Comparison of ENCODE assay signal across 8 cellular contexts in the genomic region with DNA sequence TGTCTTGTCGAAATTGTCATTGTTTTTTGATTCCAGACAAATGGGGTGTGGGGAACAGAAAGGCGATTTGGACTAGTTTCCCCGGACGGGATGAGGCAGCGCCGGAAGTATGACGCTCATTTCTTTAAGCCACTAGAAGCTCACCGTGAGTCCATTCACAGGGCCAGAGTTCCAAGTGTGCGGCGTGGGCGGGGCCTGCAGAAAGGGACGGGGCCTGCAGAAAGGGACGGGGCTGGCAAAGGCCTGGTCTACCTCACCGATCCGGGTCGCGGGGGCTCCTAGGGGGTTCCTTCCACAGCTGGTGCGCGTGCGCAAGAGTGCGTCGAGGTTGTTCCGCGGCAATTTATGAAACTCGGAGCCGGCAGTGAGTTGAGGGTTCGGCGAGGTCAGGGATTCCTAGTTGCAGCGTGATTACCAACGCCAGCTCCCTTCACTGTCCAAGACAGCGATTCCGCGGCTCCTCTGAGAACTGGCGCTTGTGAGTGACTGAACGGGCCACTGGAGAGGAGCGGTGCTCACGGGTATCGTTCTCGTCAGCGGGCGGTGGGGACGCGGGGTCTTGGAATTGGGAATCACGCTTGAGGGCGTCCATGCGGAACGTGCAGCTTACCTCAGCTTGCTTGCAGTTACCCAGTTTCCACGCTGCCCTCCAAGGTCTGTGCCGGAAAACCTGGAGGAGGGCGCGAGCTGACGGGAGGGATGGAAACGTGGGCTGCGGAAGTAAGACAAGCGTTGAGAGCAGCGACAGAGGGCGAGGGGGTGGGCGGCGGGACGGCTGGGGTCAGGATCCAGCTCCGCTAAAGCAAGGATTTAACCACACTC. TPM values are rescaled to one million over a fixed set of nuclear protein-coding genes. Genes with fewer than 3 reads are reported as not detected.
A peak's percentile ranks its signal among the peaks of the same experiment; 100 is the strongest.
DNase-seq lines count a peak whose midpoint lies in the region; ATAC-seq, FAIRE-seq and TF ChIP-seq lines count a peak whose summit lies in the region.

A gene (plus strand): TSS at position 219 of the 822 bp plus-strand sequence. CDS start 5,847 bp downstream, outside the sequence.

- H3K27me3 Mint-ChIP-seq in Caco-2 (ENCODE audit: insufficient read depth, unreplicated experiment) = peaks cover 4% of the 10 kb centered on the region

- no peak within 1 kb of the TSS for H3K4me3 Mint-ChIP-seq in Caco-2 (ENCODE audit: unreplicated experiment)

- ATAC-seq in GM21528 (IDR thresholded peaks at IDR 0.05; ENCODE audit: low FRiP score, unreplicated experiment) (peak; percentile 60), SK-N-SH treated with all-trans-retinoic acid at 6 μM for 48 hours (peak; percentile 77)

- no peaks in the 10 kb centered on the region for H3K9me3 ChIP-seq in kidney (ENCODE audit: control insufficient read depth in 1 of 2, low read length in 2 of 2)
- H3K9me3 ChIP-seq in spleen = no peaks in the 10 kb centered on the region
- H3K9me3 ChIP-seq in Caco-2 = no peaks in the 10 kb centered on the region

- intact Hi-C loops in kidney (cut with DNase I) (no loop called here), spleen (cut with DNase I; ENCODE audit: low total_unique reads) (no loop called here), Caco-2 (cut with micrococcal nuclease; ENCODE audit: unreplicated experiment) (no loop called here)

- 0 to 2% (median 2%) methylated on average over 58 to 61 of the region's 61 CpGs for WGBS in spleen, 5 donors

- H3K4me3 ChIP-seq in kidney (ENCODE audit: low read length in 2 of 2) (peak within 1 kb of the TSS; percentile 89), spleen (peak within 1 kb of the TSS; percentile 44 to 82 (median 56)), Caco-2 (ENCODE audit: low read depth, low read length) (no peak within 1 kb of the TSS)

- CTCF ChIA-PET in Caco-2 (lab: Charles Lee) = no interaction called here

- H3K4me1 ChIP-seq in kidney (ENCODE audit: control insufficient read depth in 1 of 2, insufficient read depth in 1 of 2, low read depth in 1 of 2, low read length in 2 of 2) = peaks cover 0 to 7% of the 10 kb centered on the region in 2 donors
- peaks cover 4 to 23% (median 17%) of the 10 kb centered on the region in 6 donors for H3K4me1 ChIP-seq in spleen
- H3K4me1 ChIP-seq in Caco-2 = no peaks in the 10 kb centered on the region

- BruUV-seq in Caco-2 (replicated peaks; lab: Mats Ljungman, UMichigan) = no TSS peak

- H3K4me1 Mint-ChIP-seq in Caco-2 (ENCODE audit: low read depth, unreplicated experiment) = no peaks in the 10 kb centered on the region

- H3K27ac ChIP-seq in kidney (ENCODE audit: low read depth in 2 of 2, low read length in 2 of 2) = peak within 1 kb of the TSS; percentile 10 to 23
- peak within 1 kb of the TSS in 6 of 8 donors; percentile 26 to 80 (median 59) for H3K27ac ChIP-seq in spleen

- no peak for FAIRE-seq in kidney (lab: Jason Lieb, UNC)

- H3K27me3 ChIP-seq in spleen (replicated peaks in 1 of 7) (peaks cover 0 to 45% (median 0%) of the 10 kb centered on the region in 7 donors), Caco-2 (replicated peaks; ENCODE audit: control insufficient read depth, insufficient read depth, low read length) (no peaks in the 10 kb centered on the region)

- TF ChIP-seq CTCF in kidney (IDR thresholded peaks at IDR 0.05; ENCODE audit: borderline replicate concordance, extremely low read depth, insufficient read depth) = no peak
- no peak for TF ChIP-seq CTCF in spleen (IDR thresholded peaks at IDR 0.05 in 8 of 11, conservative IDR thresholded peaks at IDR 0.05 in 3 of 11)
- no peak for TF ChIP-seq CTCF in Caco-2 (IDR thresholded peaks at IDR 0.05; ENCODE audit: insufficient read depth in 1 of 2, low read depth in 1 of 2, low read length in 1 of 2, severe bottlenecking in 1 of 2, unreplicated experiment in 1 of 2)

- no peak within 1 kb of the TSS for H3K27ac Mint-ChIP-seq in Caco-2 (ENCODE audit: unreplicated experiment)

- POLR2A ChIA-PET in Caco-2 (lab: Charles Lee) = no interaction called here

- no peak for TF ChIP-seq POLR2A in spleen (IDR thresholded peaks at IDR 0.05)

- H3K9me3 Mint-ChIP-seq in Caco-2 (ENCODE audit: unreplicated experiment) = no peaks in the 10 kb centered on the region

- H3K36me3 Mint-ChIP-seq in Caco-2 (ENCODE audit: insufficient read depth, unreplicated experiment) = no peaks in the 10 kb centered on the region

- H3K36me3 ChIP-seq in kidney (ENCODE audit: control insufficient read depth in 1 of 2, insufficient read depth in 2 of 2, low read length in 2 of 2) (no peaks in the 10 kb centered on the region), spleen (no peaks in the 10 kb centered on the region), Caco-2 (ENCODE audit: control insufficient read depth, insufficient read depth, low read length) (no peaks in the 10 kb centered on the region)

- H3K9ac ChIP-seq in kidney (ENCODE audit: low read length in 2 of 2) = peak within 1 kb of the TSS; percentile 53 to 74

- DNase-seq in GM03348 (ENCODE audit: low spot score) = peak; percentile 91
- peak in 39 of 76 experiments; percentile 4 to 82 (median 50) for DNase-seq in HUDEP-2 (lab: John Stamatoyannopoulos, UW; ENCODE audit: unreplicated experiment in 76 of 76)
- DNase-seq in cerebellar cortex (ENCODE audit: low spot score) = peak; percentile 81
- peak; percentile 87 for DNase-seq in kidney
- peak; percentile 86 for DNase-seq in spleen
- no peak for DNase-seq in Caco-2

TF ChIP-seq in SK-N-SH treated with all-trans-retinoic acid at 6 μM for 48 hours, 23 proteins besides CTCF, POLR2A, EP300 and RAD21:
- TF ChIP-seq, protein P1, sequence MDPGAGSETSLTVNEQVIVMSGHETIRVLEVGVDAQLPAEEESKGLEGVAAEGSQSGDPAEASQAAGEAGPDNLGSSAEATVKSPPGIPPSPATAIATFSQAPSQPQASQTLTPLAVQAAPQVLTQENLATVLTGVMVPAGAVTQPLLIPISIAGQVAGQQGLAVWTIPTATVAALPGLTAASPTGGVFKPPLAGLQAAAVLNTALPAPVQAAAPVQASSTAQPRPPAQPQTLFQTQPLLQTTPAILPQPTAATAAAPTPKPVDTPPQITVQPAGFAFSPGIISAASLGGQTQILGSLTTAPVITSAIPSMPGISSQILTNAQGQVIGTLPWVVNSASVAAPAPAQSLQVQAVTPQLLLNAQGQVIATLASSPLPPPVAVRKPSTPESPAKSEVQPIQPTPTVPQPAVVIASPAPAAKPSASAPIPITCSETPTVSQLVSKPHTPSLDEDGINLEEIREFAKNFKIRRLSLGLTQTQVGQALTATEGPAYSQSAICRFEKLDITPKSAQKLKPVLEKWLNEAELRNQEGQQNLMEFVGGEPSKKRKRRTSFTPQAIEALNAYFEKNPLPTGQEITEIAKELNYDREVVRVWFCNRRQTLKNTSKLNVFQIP (CRISPR knock-in tag; IDR thresholded peaks at IDR 0.05; ENCODE audit: borderline replicate concordance, low read depth) = no peak
- TF ChIP-seq ZC3H10 (CRISPR knock-in tag; IDR thresholded peaks at IDR 0.05) = no peak
- TF ChIP-seq ZNF565 (CRISPR knock-in tag; conservative IDR thresholded peaks at IDR 0.05; ENCODE audit: low read depth) = no peak

RNA-seq across cellular contexts. Expression of the gene that starts here (rescaled TPM):
- total RNA-seq in kidney = 6.4 TPM
- 0.56 TPM for polyA plus RNA-seq in kidney (ENCODE audit: insufficient read depth, low read depth, low replicate concordance)
- 1 to 10 TPM; 2.6 to 8.4 (median 4.5) TPM for total RNA-seq in spleen
- polyA plus RNA-seq in spleen = 1 to 10 TPM in 1 of 3 donors, under 1 TPM in 2; 0.26 to 1.3 (median 0.54) TPM
- total RNA-seq in Caco-2 (2022) = not detected in 2 replicates

Comparison
In these comparisons a context has a peak if more than half of its experiments do, and no peak if none do; other contexts are left out.
1. DNase-seq: peak in GM03348 (single experiment), HUDEP-2 (39 of 76), cerebellar cortex (single experiment), kidney (single experiment) and spleen (single experiment); none in Caco-2 (0 of 2).